In the genomic region with DNA sequence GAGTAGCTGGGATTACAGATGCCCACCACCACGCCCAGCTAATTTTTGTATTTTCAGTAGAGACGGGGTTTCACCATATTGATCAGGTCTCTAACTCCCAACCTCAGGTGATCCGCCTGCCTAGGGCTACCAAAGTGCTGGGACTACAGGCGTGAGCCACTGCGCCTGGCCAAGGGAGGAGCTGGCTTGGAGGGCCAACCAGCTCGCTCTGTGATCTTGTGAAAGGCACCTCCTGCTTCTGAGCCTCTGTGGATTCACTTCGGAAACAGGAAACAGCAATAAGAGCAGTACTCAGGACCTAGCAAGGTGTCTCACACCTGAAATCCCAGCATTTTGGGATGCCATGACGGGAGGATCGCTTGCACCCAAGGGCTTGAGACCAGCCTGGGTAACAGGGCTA, we compare ENCODE assay signal across 17 cellular contexts. TPM values are rescaled to one million over a fixed set of nuclear protein-coding genes. Genes with fewer than 3 reads are reported as not detected.
DNase-seq lines count a peak whose midpoint lies in the region; ATAC-seq and TF ChIP-seq lines count a peak whose summit lies in the region.
"Had no signal": no experiment of that assay in that cellular context is flagged by ENCODE, and none has a peak within 500 bp of the region (broad histone marks: within the 10 kb centered on the region; RNA-seq: fewer than 3 reads in every experiment).

No MANE protein-coding gene starts in this region.

- peaks cover 4 to 6% of the 10 kb centered on the region in 2 donors for H3K36me3 Mint-ChIP-seq in activated T-cell treated with anti-CD3 and anti-CD28 coated beads, Interleukin-2, amount 50 U/mL, for 72 hours (ENCODE audit: insufficient read depth in 2 of 2)
- H3K36me3 Mint-ChIP-seq in activated T-cell treated with anti-CD3 and anti-CD28 coated beads, Interleukin-2, amount 50 U/mL, for 4 hours (ENCODE audit: insufficient read depth) = no peaks in the 10 kb centered on the region
- H3K36me3 Mint-ChIP-seq in central memory CD8-positive, alpha-beta T cell (ENCODE audit: insufficient read depth) = peaks cover 16% of the 10 kb centered on the region
- no peaks in the 10 kb centered on the region for H3K36me3 Mint-ChIP-seq in nephron progenitor cell (ENCODE audit: low read depth)
- H3K36me3 Mint-ChIP-seq: CD4-positive, CD25-positive, alpha-beta regulatory T cell had no signal

- 84 to 89% methylated on average over 9 of the region's 9 CpGs for WGBS in body of pancreas, 2 donors

- TF ChIP-seq POLR2A in body of pancreas (IDR thresholded peaks at IDR 0.05) = no peak

- TF ChIP-seq CTCF in nephron progenitor cell (IDR thresholded peaks at IDR 0.05) (no peak), body of pancreas (IDR thresholded peaks at IDR 0.05) (no peak)

- no peaks in the 10 kb centered on the region for H3K27me3 Mint-ChIP-seq in activated T-cell treated with anti-CD3 and anti-CD28 coated beads, Interleukin-2, amount 50 U/mL, for 72 hours (ENCODE audit: low read depth)
- H3K27me3 Mint-ChIP-seq in activated T-cell treated with anti-CD3 and anti-CD28 coated beads, Interleukin-2, amount 50 U/mL, for 4 hours (ENCODE audit: low read depth) = no peaks in the 10 kb centered on the region
- no peaks in the 10 kb centered on the region for H3K27me3 Mint-ChIP-seq in central memory CD8-positive, alpha-beta T cell
- peaks cover 8% of the 10 kb centered on the region for H3K27me3 Mint-ChIP-seq in nephron progenitor cell (ENCODE audit: low read depth, poor library complexity)
- H3K27me3 Mint-ChIP-seq: CD4-positive, CD25-positive, alpha-beta regulatory T cell had no signal

- intact Hi-C loops in body of pancreas (cut with DNase I) = no loop called here

- H3K27me3 ChIP-seq in H7 (ENCODE audit: control insufficient read depth, insufficient read depth, low read length) (no peaks in the 10 kb centered on the region), body of pancreas (no peaks in the 10 kb centered on the region)

- H3K9me3 Mint-ChIP-seq in activated T-cell treated with anti-CD3 and anti-CD28 coated beads, Interleukin-2, amount 50 U/mL, for 72 hours = no peaks in the 10 kb centered on the region
- H3K9me3 Mint-ChIP-seq in activated T-cell treated with anti-CD3 and anti-CD28 coated beads, Interleukin-2, amount 50 U/mL, for 4 hours = no peaks in the 10 kb centered on the region
- H3K9me3 Mint-ChIP-seq in central memory CD8-positive, alpha-beta T cell = no peaks in the 10 kb centered on the region
- H3K9me3 Mint-ChIP-seq in nephron progenitor cell = no peaks in the 10 kb centered on the region
- H3K9me3 Mint-ChIP-seq: CD4-positive, CD25-positive, alpha-beta regulatory T cell had no signal

- peaks cover 18% of the 10 kb centered on the region for H3K4me1 ChIP-seq in body of pancreas

- peaks cover 19% of the 10 kb centered on the region for H3K4me1 Mint-ChIP-seq in activated T-cell treated with anti-CD3 and anti-CD28 coated beads, Interleukin-2, amount 50 U/mL, for 72 hours (ENCODE audit: low read depth)
- H3K4me1 Mint-ChIP-seq in activated T-cell treated with anti-CD3 and anti-CD28 coated beads, Interleukin-2, amount 50 U/mL, for 4 hours (ENCODE audit: low read depth) = peaks cover 7% of the 10 kb centered on the region
- H3K4me1 Mint-ChIP-seq in central memory CD8-positive, alpha-beta T cell = peaks cover 25% of the 10 kb centered on the region
- peaks cover 24% of the 10 kb centered on the region for H3K4me1 Mint-ChIP-seq in nephron progenitor cell

- no peaks in the 10 kb centered on the region for H3K9me3 ChIP-seq in body of pancreas

- H3K4me3 ChIP-seq in H7 (ENCODE audit: insufficient read depth, low read depth, low read length) (no peak overlapping the region), body of pancreas (no peak overlapping the region)
- H3K4me3 ChIP-seq: PC-9 had no signal

- no peak for DNase-seq in activated T-cell treated with anti-CD3 and anti-CD28 coated beads, Interleukin-2, amount 50 U/mL, for 72 hours
- DNase-seq in activated T-cell treated with anti-CD3 and anti-CD28 coated beads, Interleukin-2, amount 50 U/mL, for 4 hours = no peak
- DNase-seq in H7 (peak; percentile 64), nephron progenitor cell (no peak), body of pancreas (no peak), NOMO-1 treated with DMSO at 0.1 percent for 48 hours (lab: John Stamatoyannopoulos, UW; ENCODE audit: unreplicated experiment) (no peak)
- DNase-seq in central memory CD8-positive, alpha-beta T cell (ENCODE audit: low spot score in 2 of 2) = no peak
- DNase-seq: ACHN; CD4-positive, CD25-positive, alpha-beta regulatory T cell; Karpas-422; MM.1S; NCI-H1105; NCI-H187; NCI-H748 treated with DMSO at 0.1 percent for 48 hours; PC-9 had no signal

- ATAC-seq in activated T-cell treated with anti-CD3 and anti-CD28 coated beads, Interleukin-2, amount 50 U/mL, for 72 hours (replicated peaks in 1 of 2) = no peak
- ATAC-seq in activated T-cell treated with anti-CD3 and anti-CD28 coated beads, Interleukin-2, amount 50 U/mL, for 4 hours = no peak
- ATAC-seq in central memory CD8-positive, alpha-beta T cell (replicated peaks; ENCODE audit: extremely low read depth, poor library complexity, severe bottlenecking) = no peak
- ATAC-seq in body of pancreas = no peak
- no peak for ATAC-seq in GM18519 (IDR thresholded peaks at IDR 0.05; ENCODE audit: low FRiP score, unreplicated experiment)
- ATAC-seq: Right ventricle myocardium inferior had no signal

- H3K36me3 ChIP-seq in H7 (replicated peaks; ENCODE audit: control insufficient read depth, insufficient read depth, low read length) (no peaks in the 10 kb centered on the region), body of pancreas (replicated peaks in 1 of 2; ENCODE audit: insufficient read depth in 1 of 2, low read depth in 2 of 2) (no peaks in the 10 kb centered on the region)

- no peak overlapping the region for H3K27ac ChIP-seq in body of pancreas
- H3K27ac ChIP-seq: PC-9 had no signal

- H3K27ac Mint-ChIP-seq in activated T-cell treated with anti-CD3 and anti-CD28 coated beads, Interleukin-2, amount 50 U/mL, for 72 hours = no peak overlapping the region
- H3K27ac Mint-ChIP-seq in central memory CD8-positive, alpha-beta T cell (ENCODE audit: low read depth) = peak overlapping the region; percentile 74
- peak overlapping the region; percentile 25 for H3K27ac Mint-ChIP-seq in nephron progenitor cell

- H3K4me3 Mint-ChIP-seq in activated T-cell treated with anti-CD3 and anti-CD28 coated beads, Interleukin-2, amount 50 U/mL, for 72 hours = peak overlapping the region; percentile 96 to 99
- no peak overlapping the region for H3K4me3 Mint-ChIP-seq in activated T-cell treated with anti-CD3 and anti-CD28 coated beads, Interleukin-2, amount 50 U/mL, for 4 hours
- peak overlapping the region; percentile 31 for H3K4me3 Mint-ChIP-seq in central memory CD8-positive, alpha-beta T cell
- no peak overlapping the region for H3K4me3 Mint-ChIP-seq in nephron progenitor cell

RNA-seq across cellular contexts. Expression of gene ELL, which starts 2.0 kb away (rescaled TPM):
- total RNA-seq in activated T-cell treated with anti-CD3 and anti-CD28 coated beads, Interleukin-2, amount 50 U/mL, for 72 hours = 10 to 100 TPM; 25.9 to 32.3 TPM
- 10 to 100 TPM; 25.6 to 32.5 (median 28.8) TPM for total RNA-seq in activated T-cell treated with anti-CD3 and anti-CD28 coated beads, Interleukin-2, amount 50 U/mL, for 4 hours
- total RNA-seq in H7 (2014; rRNA removed; shearing (Covaris generic)) = 16.4 and 17.0 TPM in 2 replicates
- total RNA-seq in body of pancreas = 10 to 100 TPM; 12.5 to 14.2 TPM

RNA-seq across cellular contexts. Expression of gene FKBP8, which starts 19.5 kb away (rescaled TPM):
- total RNA-seq in activated T-cell treated with anti-CD3 and anti-CD28 coated beads, Interleukin-2, amount 50 U/mL, for 72 hours = 100 to 1,000 TPM; 223 to 239 TPM
- 100 to 1,000 TPM; 155 to 163 (median 155) TPM for total RNA-seq in activated T-cell treated with anti-CD3 and anti-CD28 coated beads, Interleukin-2, amount 50 U/mL, for 4 hours
- total RNA-seq in H7 (2014; rRNA removed; shearing (Covaris generic)) = 446 and 481 TPM in 2 replicates
- total RNA-seq in body of pancreas = 100 to 1,000 TPM; 235 to 247 TPM

RNA-seq across cellular contexts. Expression of gene KXD1, which starts 33.8 kb away (rescaled TPM):
- total RNA-seq in activated T-cell treated with anti-CD3 and anti-CD28 coated beads, Interleukin-2, amount 50 U/mL, for 72 hours = 100 to 1,000 TPM; 127 to 139 TPM
- 100 to 1,000 TPM; 112 to 129 (median 126) TPM for total RNA-seq in activated T-cell treated with anti-CD3 and anti-CD28 coated beads, Interleukin-2, amount 50 U/mL, for 4 hours
- total RNA-seq in H7 (2014; rRNA removed; shearing (Covaris generic)) = 190 and 202 TPM in 2 replicates
- total RNA-seq in body of pancreas = 10 to 100 TPM; 62.6 to 71.1 TPM

RNA-seq across cellular contexts. Expression of gene UBA52, which starts 47.8 kb away (rescaled TPM):
- total RNA-seq in activated T-cell treated with anti-CD3 and anti-CD28 coated beads, Interleukin-2, amount 50 U/mL, for 72 hours = 1,000 to 10,000 TPM; 1,602 TPM
- total RNA-seq in activated T-cell treated with anti-CD3 and anti-CD28 coated beads, Interleukin-2, amount 50 U/mL, for 4 hours = 1,000 to 10,000 TPM; 1,928 to 2,027 (median 1,945) TPM
- total RNA-seq in H7 (2014; rRNA removed; shearing (Covaris generic)) = 1,268 and 1,295 TPM in 2 replicates
- total RNA-seq in body of pancreas = 100 to 1,000 TPM; 242 to 358 TPM

Comparison
In these comparisons a context has a peak if more than half of its experiments do, and no peak if none do; other contexts are left out.
1. H3K4me3 Mint-ChIP-seq: peak in activated T-cell treated with anti-CD3 and anti-CD28 coated beads, Interleukin-2, amount 50 U/mL, for 72 hours (2 of 2) and central memory CD8-positive, alpha-beta T cell (single experiment); none in activated T-cell treated with anti-CD3 and anti-CD28 coated beads, Interleukin-2, amount 50 U/mL, for 4 hours (single experiment) and nephron progenitor cell (single experiment).